ENCODE assay signal across 1 cellular context in genomic region chr7:23356726-23357125, GRCh38.
TF ChIP-seq lines count a peak whose summit lies in the region.

No MANE protein-coding gene starts in this region.

TF ChIP-seq in endothelial cell of umbilical vein, 7 proteins besides CTCF, POLR2A, EP300 and RAD21 (continued from another document):
- TF ChIP-seq MAX (IDR thresholded peaks at IDR 0.05; ENCODE audit: insufficient read depth, insufficient read length), result no peak
- TF ChIP-seq GATA2 (IDR thresholded peaks at IDR 0.05; ENCODE audit: insufficient read depth, insufficient read length, low read depth, low read length), result no peak
- no peak for TF ChIP-seq EZH2 (IDR thresholded peaks at IDR 0.05; ENCODE audit: borderline replicate concordance, low read depth, low read length, severe bottlenecking)
